Comparison of ENCODE assay signal across 5 cellular contexts in genomic region chr10:129779712-129780111, GRCh38.
DNase-seq lines count a peak whose midpoint lies in the region; ATAC-seq and TF ChIP-seq lines count a peak whose summit lies in the region.
"Not testable (repeated sequence)": the region's sequence is repeated elsewhere in the genome, so short reads cannot be mapped to it uniquely, and the experiment has no call there.

No MANE protein-coding gene starts in this region.

- not testable (repeated sequence) for H3K36me3 ChIP-seq in endodermal cell (ENCODE audit: control insufficient read depth, insufficient read depth, low read length); lower lobe of right lung

- not testable (repeated sequence) for H3K9ac ChIP-seq in endodermal cell (ENCODE audit: extremely low read depth, low read length, poor library complexity, severe bottlenecking)

- not testable (repeated sequence) for H3K27ac Mint-ChIP-seq in endodermal cell

- 83% methylated on average over 2 of the region's 6 CpGs; no CpG with 5 or more reads in 1 of the 2 experiments for WGBS in endodermal cell (ENCODE audit: insufficient coverage in 1 of 2, insufficient read length in 1 of 2), 2 experiments

- intact Hi-C loops in lower lobe of right lung (cut with DNase I) = not testable (repeated sequence)

- H3K4me3 ChIP-seq in endodermal cell (ENCODE audit: low read length); lower lobe of right lung: not testable (repeated sequence)

- TF ChIP-seq CTCF in endodermal cell (conservative IDR thresholded peaks at IDR 0.05); lower lobe of right lung (IDR thresholded peaks at IDR 0.05): not testable (repeated sequence)

- not testable (repeated sequence) for H3K27ac ChIP-seq in endodermal cell (ENCODE audit: low read depth, low read length); lower lobe of right lung

- not testable (repeated sequence) for H3K4me3 Mint-ChIP-seq in endodermal cell

- not testable (repeated sequence) for H3K36me3 Mint-ChIP-seq in endodermal cell (ENCODE audit: low read depth)

- DNase-seq in activated effector memory CD4-positive, alpha-beta T cell treated with anti-CD3 and anti-CD28 coated beads, Interleukin-2, amount 50 U/mL, for 16 hours = peak; percentile 21
- DNase-seq in endodermal cell (peak; percentile 22), left kidney (ENCODE audit: low read depth, low spot score) (peak; percentile 15), lower lobe of right lung (peak; percentile 3), mesenteric fat pad (ENCODE audit: low spot score) (peak; percentile 33)

- ATAC-seq in lower lobe of right lung = not testable (repeated sequence)

- H3K4me1 ChIP-seq in endodermal cell (ENCODE audit: control insufficient read depth, insufficient read depth, low read length); lower lobe of right lung: not testable (repeated sequence)

- H3K9me3 Mint-ChIP-seq in endodermal cell = not testable (repeated sequence)

- H3K4me1 Mint-ChIP-seq in endodermal cell = not testable (repeated sequence)

- not testable (repeated sequence) for H3K27me3 ChIP-seq in endodermal cell (ENCODE audit: control insufficient read depth, insufficient read depth, low read length, poor library complexity, severe bottlenecking); lower lobe of right lung (ENCODE audit: low read depth)

- H3K9me3 ChIP-seq in endodermal cell (ENCODE audit: control insufficient read depth, low read length); lower lobe of right lung: not testable (repeated sequence)

- not testable (repeated sequence) for H3K27me3 Mint-ChIP-seq in endodermal cell (ENCODE audit: insufficient read depth)
